ENCODE assay signal across 9 cellular contexts in genomic region chr2:201127128-201127521, GRCh38. TPM values are rescaled to one million over a fixed set of nuclear protein-coding genes. Genes with fewer than 3 reads are reported as not detected.
DNase-seq lines count a peak whose midpoint lies in the region; ATAC-seq and TF ChIP-seq lines count a peak whose summit lies in the region.
"Had no signal": no experiment of that assay in that cellular context is flagged by ENCODE, and none has a peak within 500 bp of the region (broad histone marks: within the 10 kb centered on the region; RNA-seq: fewer than 3 reads in every experiment).

No MANE protein-coding gene starts in this region.

- H3K79me2 ChIP-seq in KMS-11 (ENCODE audit: insufficient read depth, low read depth), result peaks cover 92% of the 10 kb centered on the region

- no peak overlapping the region for H3K4me3 ChIP-seq in KMS-11 (IDR thresholded peaks at IDR 0.05; ENCODE audit: insufficient read depth, low read depth, low read length)
- H3K4me3 ChIP-seq in mucosa of stomach (ENCODE audit: low read length), result no peak overlapping the region
- no peak overlapping the region for H3K4me3 ChIP-seq in HAP-1
- peak overlapping the region in 1 of 2 donors; percentile 26 for H3K4me3 ChIP-seq in foreskin fibroblast (ENCODE audit: low read depth in 1 of 2, low read length in 2 of 2)

- peak overlapping the region; percentile 99 for H3K27ac Mint-ChIP-seq in central memory CD8-positive, alpha-beta T cell (ENCODE audit: low read depth)

- H3K36me3 ChIP-seq in KMS-11 (ENCODE audit: insufficient read depth) (no peaks in the 10 kb centered on the region), mucosa of stomach (ENCODE audit: control insufficient read depth, insufficient read depth, low read length) (no peaks in the 10 kb centered on the region), HAP-1 (replicated peaks) (no peaks in the 10 kb centered on the region)

- H3K27me3 ChIP-seq in KMS-11 (ENCODE audit: insufficient read depth, low read depth) (no peaks in the 10 kb centered on the region), mucosa of stomach (ENCODE audit: control insufficient read depth, insufficient read depth, low read length) (no peaks in the 10 kb centered on the region), HAP-1 (ENCODE audit: low read depth) (no peaks in the 10 kb centered on the region)

- H3K4me1 ChIP-seq in KMS-11 (ENCODE audit: low read depth, poor library complexity, severe bottlenecking) (peaks cover 93% of the 10 kb centered on the region), mucosa of stomach (ENCODE audit: control insufficient read depth, insufficient read depth, low read length) (peaks cover 74% of the 10 kb centered on the region), HAP-1 (peaks cover 29% of the 10 kb centered on the region)

- in situ Hi-C loops in HAP-1 (cut with MboI; ENCODE audit: low sequenced_read_pairs), result no loop called here

- peaks cover 58% of the 10 kb centered on the region for H3K36me3 Mint-ChIP-seq in central memory CD8-positive, alpha-beta T cell (ENCODE audit: insufficient read depth)

- H2AFZ ChIP-seq in KMS-11 (ENCODE audit: low read depth), result no peak overlapping the region

- TF ChIP-seq CTCF in KMS-11 (conservative IDR thresholded peaks at IDR 0.05; ENCODE audit: low read depth, low read length) (no peak), foreskin fibroblast (IDR thresholded peaks at IDR 0.05; ENCODE audit: low read depth, low read length) (no peak)

- H3K9me3 Mint-ChIP-seq in central memory CD8-positive, alpha-beta T cell, result no peaks in the 10 kb centered on the region

- H3K4me3 Mint-ChIP-seq in central memory CD8-positive, alpha-beta T cell, result peak overlapping the region; percentile 89

- DNase-seq in A172 (ENCODE audit: low spot score), result peak; percentile 30
- no peak for DNase-seq in central memory CD8-positive, alpha-beta T cell (ENCODE audit: low spot score in 2 of 2)
- no peak for DNase-seq in HAP-1 (ENCODE audit: low spot score in 2 of 2)
- no peak for DNase-seq in foreskin fibroblast
- DNase-seq in NOMO-1 (lab: John Stamatoyannopoulos, UW; ENCODE audit: unreplicated experiment in 2 of 2), result no peak
- DNase-seq: H7 had no signal

- H3K27me3 Mint-ChIP-seq in central memory CD8-positive, alpha-beta T cell, result no peaks in the 10 kb centered on the region

- H3K27ac ChIP-seq in KMS-11, result peak overlapping the region; percentile 98

- peak overlapping the region; percentile 98 for H3K4me2 ChIP-seq in KMS-11

- H4K20me1 ChIP-seq in KMS-11 (ENCODE audit: insufficient read depth), result no peaks in the 10 kb centered on the region

- no peaks in the 10 kb centered on the region for H3K9me3 ChIP-seq in mucosa of stomach (ENCODE audit: control insufficient read depth, low read length)
- H3K9me3 ChIP-seq in HAP-1, result no peaks in the 10 kb centered on the region

- peak overlapping the region; percentile 86 for H3K9ac ChIP-seq in KMS-11
- H3K9ac ChIP-seq in mucosa of stomach (ENCODE audit: low read length), result peak overlapping the region; percentile 63

- peaks cover 84% of the 10 kb centered on the region for H3K4me1 Mint-ChIP-seq in central memory CD8-positive, alpha-beta T cell

- ATAC-seq in central memory CD8-positive, alpha-beta T cell (replicated peaks; ENCODE audit: extremely low read depth, poor library complexity, severe bottlenecking), result no peak
- ATAC-seq in HG03159 (IDR thresholded peaks at IDR 0.05; ENCODE audit: unreplicated experiment), result no peak

RNA-seq across cellular contexts. Expression of gene CFLAR, which starts 11.2 kb away (rescaled TPM):
- 57.2 and 57.8 TPM in 2 replicates for total RNA-seq in A172 (2014; rRNA removed; shearing (Covaris generic))

RNA-seq across cellular contexts. Expression of gene NDUFB3, which starts 55.3 kb away (rescaled TPM):
- total RNA-seq in A172 (2014; rRNA removed; shearing (Covaris generic)), result 238 and 435 TPM in 2 replicates

RNA-seq across cellular contexts. Expression of gene HYCC2, which starts 55.7 kb away (rescaled TPM):
- 8.6 and 22.8 TPM in 2 replicates for total RNA-seq in A172 (2014; rRNA removed; shearing (Covaris generic))

RNA-seq across cellular contexts. Expression of gene CASP10, which starts 55.8 kb away (rescaled TPM):
- 3.2 and 3.9 TPM in 2 replicates for total RNA-seq in A172 (2014; rRNA removed; shearing (Covaris generic))
